Comparison of ENCODE assay signal across 13 cellular contexts in the genomic region with DNA sequence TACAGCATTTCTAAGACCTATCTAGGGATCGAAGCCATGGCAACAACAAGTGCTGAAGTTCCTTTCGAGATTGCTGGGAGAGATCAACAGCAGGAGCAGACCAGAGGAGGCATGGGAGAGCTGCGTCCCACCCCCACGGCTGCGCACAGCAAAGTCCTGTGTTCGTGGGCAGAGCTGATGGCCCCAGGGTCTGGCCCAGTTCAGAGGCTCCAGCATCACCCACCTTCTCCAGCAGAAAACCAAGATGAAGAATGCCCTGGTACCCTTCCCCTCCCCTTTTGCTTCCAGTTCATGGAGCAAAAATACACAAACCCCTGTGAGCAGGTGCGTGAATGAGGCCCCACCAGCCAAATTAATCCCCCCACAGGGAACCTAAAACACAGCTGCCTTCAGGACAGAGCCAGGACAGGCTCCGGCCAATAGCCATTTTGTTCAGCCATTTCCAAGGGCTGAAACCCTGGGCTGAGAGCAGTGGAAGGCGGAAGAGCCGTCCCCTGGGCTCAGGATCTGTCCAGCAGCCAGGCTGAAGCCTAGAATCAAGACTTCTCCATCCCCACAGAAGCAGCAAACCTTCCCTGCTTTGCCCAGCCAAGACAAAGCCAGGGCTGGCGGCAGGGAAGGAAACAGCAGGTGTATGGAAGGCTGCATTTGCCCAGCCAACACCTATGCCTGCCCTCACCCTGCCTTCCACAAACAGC.
DNase-seq lines count a peak whose midpoint lies in the region; ATAC-seq and TF ChIP-seq lines count a peak whose summit lies in the region.
"Had no signal": no experiment of that assay in that cellular context is flagged by ENCODE, and none has a peak within 500 bp of the region (broad histone marks: within the 10 kb centered on the region; RNA-seq: fewer than 3 reads in every experiment).

No MANE protein-coding gene starts in this region.

- H3K14ac ChIP-seq in H9 (ENCODE audit: insufficient read depth, low read length), result no peak overlapping the region

- H4K20me1 ChIP-seq in BLaER1 (no peaks in the 10 kb centered on the region), H9 (ENCODE audit: control insufficient read depth, insufficient read depth, insufficient read length) (no peaks in the 10 kb centered on the region), MM.1S (ENCODE audit: insufficient read depth, low read length) (no peaks in the 10 kb centered on the region)

- H3K27me3 Mint-ChIP-seq in H9 (ENCODE audit: low read depth) (no peaks in the 10 kb centered on the region; the same call in 1 of the 2 replicates), natural killer cell (ENCODE audit: low read depth in 2 of 2) (no peaks in the 10 kb centered on the region)
- H3K27me3 Mint-ChIP-seq in activated naive CD8-positive, alpha-beta T cell treated with anti-CD3 and anti-CD28 coated beads, Interleukin-2, amount 50 U/mL, for 24 hours, result no peaks in the 10 kb centered on the region
- H3K27me3 Mint-ChIP-seq in T-helper 2 cell treated with Interferon-gamma antibody and Interleukin-4, amounts not matched to agents 5 μg/mL and 100 μg/mL, for 36 hours (ENCODE audit: low read depth), result no peaks in the 10 kb centered on the region

- no peak overlapping the region for H2BK5ac ChIP-seq in H9 (ENCODE audit: insufficient read length, low read length)

- H3K79me2 ChIP-seq in H9 (ENCODE audit: insufficient read depth, low read length), result no peaks in the 10 kb centered on the region
- no peaks in the 10 kb centered on the region for H3K79me2 ChIP-seq in MM.1S (ENCODE audit: low read length)

- H3K4me3 ChIP-seq in BLaER1, result no peak overlapping the region
- no peak overlapping the region for H3K4me3 ChIP-seq in testis
- H3K4me3 ChIP-seq in breast epithelium, result no peak overlapping the region
- H3K4me3 ChIP-seq in MM.1S (ENCODE audit: low read length), result no peak overlapping the region
- H3K4me3 ChIP-seq: colonic mucosa had no signal

- no peak overlapping the region for H4K91ac ChIP-seq in H9 (ENCODE audit: insufficient read length, low read depth, low read length)

- no peak overlapping the region for H3K18ac ChIP-seq in H9 (ENCODE audit: insufficient read length, low read depth, low read length)

- H3K9me3 ChIP-seq in BLaER1 (peaks cover 7% of the 10 kb centered on the region; the same call in 1 of the 2 replicates), H9 (ENCODE audit: control insufficient read depth, low read depth, low read length) (no peaks in the 10 kb centered on the region), testis (no peaks in the 10 kb centered on the region), breast epithelium (no peaks in the 10 kb centered on the region), MM.1S (replicated peaks; ENCODE audit: insufficient read depth, low read length) (no peaks in the 10 kb centered on the region)
- H3K9me3 ChIP-seq: colonic mucosa had no signal

- H3K23me2 ChIP-seq in H9 (ENCODE audit: insufficient read length, low read depth, low read length, poor library complexity, severe bottlenecking), result no peaks in the 10 kb centered on the region

- intact Hi-C loops in natural killer cell (cut with micrococcal nuclease) (no loop called here), testis (cut with DNase I; ENCODE audit: low total_unique reads) (no loop called here), breast epithelium (cut with DNase I; ENCODE audit: low total_unique reads) (no loop called here)

- no peak overlapping the region for H2BK12ac ChIP-seq in H9 (ENCODE audit: insufficient read length, low read depth, low read length)

- no peaks in the 10 kb centered on the region for H3K27me3 ChIP-seq in BLaER1
- no peaks in the 10 kb centered on the region for H3K27me3 ChIP-seq in H9 (ENCODE audit: insufficient read depth, low read length)
- H3K27me3 ChIP-seq in testis, result no peaks in the 10 kb centered on the region
- H3K27me3 ChIP-seq in breast epithelium, result no peaks in the 10 kb centered on the region
- no peaks in the 10 kb centered on the region for H3K27me3 ChIP-seq in MM.1S (replicated peaks; ENCODE audit: insufficient read depth, low read length)
- H3K27me3 ChIP-seq: colonic mucosa had no signal

- H3K4me2 ChIP-seq in BLaER1, result peak overlapping the region; percentile 87
- H3K4me2 ChIP-seq in H9 (ENCODE audit: insufficient read depth, insufficient read length, low read length), result no peak overlapping the region
- H3K4me2 ChIP-seq in MM.1S (ENCODE audit: low read depth, low read length), result no peak overlapping the region

- no peak for DNase-seq in H9
- no peak for DNase-seq in activated naive CD8-positive, alpha-beta T cell treated with anti-CD3 and anti-CD28 coated beads, Interleukin-2, amount 50 U/mL, for 24 hours
- DNase-seq in natural killer cell, result no peak
- DNase-seq in testis, result no peak
- DNase-seq in T-helper 2 cell treated with Interferon-gamma antibody and Interleukin-4, amounts not matched to agents 5 μg/mL and 100 μg/mL, for 36 hours (ENCODE audit: low spot score), result no peak
- no peak for DNase-seq in breast epithelium (ENCODE audit: low spot score in 2 of 2)
- DNase-seq in MM.1S, result no peak
- DNase-seq: colonic mucosa, head of caudate nucleus, NCI-H2171, Right ventricle myocardium superior, small intestine had no signal

- H4K5ac ChIP-seq in H9 (ENCODE audit: insufficient read length, low read depth, low read length), result no peak overlapping the region

- H3K9me3 Mint-ChIP-seq in H9 (no peaks in the 10 kb centered on the region), natural killer cell (no peaks in the 10 kb centered on the region)
- H3K9me3 Mint-ChIP-seq in activated naive CD8-positive, alpha-beta T cell treated with anti-CD3 and anti-CD28 coated beads, Interleukin-2, amount 50 U/mL, for 24 hours, result no peaks in the 10 kb centered on the region
- H3K9me3 Mint-ChIP-seq in T-helper 2 cell treated with Interferon-gamma antibody and Interleukin-4, amounts not matched to agents 5 μg/mL and 100 μg/mL, for 36 hours, result no peaks in the 10 kb centered on the region

- H2BK15ac ChIP-seq in H9 (ENCODE audit: low read depth, low read length), result no peak overlapping the region

- WGBS in H9 (ENCODE audit: extremely low coverage, insufficient read length, low lambda C conversion rate), result no CpG with 5 or more reads among the region's 11 CpGs
- 78 to 82% methylated on average over 10 to 11 of the region's 11 CpGs for WGBS in testis, 2 donors

- no peak overlapping the region for H3T11ph ChIP-seq in H9 (ENCODE audit: low read length)

- H3K79me1 ChIP-seq in H9 (ENCODE audit: insufficient read depth, low read depth, low read length, poor library complexity, severe bottlenecking), result no peaks in the 10 kb centered on the region

- H3K27ac ChIP-seq in BLaER1, result peak overlapping the region; percentile 85
- no peak overlapping the region for H3K27ac ChIP-seq in H9 (ENCODE audit: insufficient read length, low read depth, low read length)
- H3K27ac ChIP-seq in testis, result no peak overlapping the region
- peak overlapping the region in 1 of 2 donors; percentile 32 for H3K27ac ChIP-seq in breast epithelium
- no peak overlapping the region for H3K27ac ChIP-seq in MM.1S (ENCODE audit: low read length)
- H3K27ac ChIP-seq: colonic mucosa had no signal

- H3K4me1 ChIP-seq in BLaER1, result peaks cover 89% of the 10 kb centered on the region
- no peaks in the 10 kb centered on the region for H3K4me1 ChIP-seq in H9 (ENCODE audit: insufficient read depth, low read length)
- peaks cover 15% of the 10 kb centered on the region for H3K4me1 ChIP-seq in testis
- no peaks in the 10 kb centered on the region for H3K4me1 ChIP-seq in breast epithelium
- H3K4me1 ChIP-seq in MM.1S (ENCODE audit: low read length), result no peaks in the 10 kb centered on the region
- H3K4me1 ChIP-seq: colonic mucosa had no signal

- H3K4me3 Mint-ChIP-seq in H9, result no peak overlapping the region
- no peak overlapping the region for H3K4me3 Mint-ChIP-seq in activated naive CD8-positive, alpha-beta T cell treated with anti-CD3 and anti-CD28 coated beads, Interleukin-2, amount 50 U/mL, for 24 hours
- H3K4me3 Mint-ChIP-seq in natural killer cell, result peak overlapping the region; percentile 66
- no peak overlapping the region for H3K4me3 Mint-ChIP-seq in T-helper 2 cell treated with Interferon-gamma antibody and Interleukin-4, amounts not matched to agents 5 μg/mL and 100 μg/mL, for 36 hours

- no peak overlapping the region for H3K23ac ChIP-seq in H9 (ENCODE audit: insufficient read length, low read depth, low read length)

- no peak for TF ChIP-seq CTCF in H9 (conservative IDR thresholded peaks at IDR 0.05)
- no peak for TF ChIP-seq CTCF in natural killer cell (IDR thresholded peaks at IDR 0.05)
- TF ChIP-seq CTCF in testis (IDR thresholded peaks at IDR 0.05), result no peak
- no peak for TF ChIP-seq CTCF in breast epithelium (IDR thresholded peaks at IDR 0.05)
- no peak for TF ChIP-seq CTCF in MM.1S (IDR thresholded peaks at IDR 0.05; ENCODE audit: low read length)

- H3F3A ChIP-seq in MM.1S (ENCODE audit: insufficient read depth, low read length), result no peaks in the 10 kb centered on the region

- no peaks in the 10 kb centered on the region for H3K9me2 ChIP-seq in MM.1S (replicated peaks; ENCODE audit: insufficient read depth, low read length)

- H2AK5ac ChIP-seq in H9 (ENCODE audit: insufficient read length, low read length), result no peak overlapping the region

- H3K9ac ChIP-seq in BLaER1 (no peak overlapping the region), H9 (ENCODE audit: extremely low read depth, insufficient read length, low read length) (no peak overlapping the region), MM.1S (ENCODE audit: low read length) (no peak overlapping the region)

- no peak overlapping the region for H2BK20ac ChIP-seq in H9 (ENCODE audit: low read depth, low read length, poor library complexity, severe bottlenecking)

- peak overlapping the region; percentile 6 for H4K8ac ChIP-seq in H9 (replicated peaks; ENCODE audit: insufficient read length, low read depth, low read length)

- H3K27ac Mint-ChIP-seq in H9, result no peak overlapping the region
- H3K27ac Mint-ChIP-seq in activated naive CD8-positive, alpha-beta T cell treated with anti-CD3 and anti-CD28 coated beads, Interleukin-2, amount 50 U/mL, for 24 hours, result peak overlapping the region; percentile 47
- H3K27ac Mint-ChIP-seq in natural killer cell, result peak overlapping the region; percentile 91 to 95
- no peak overlapping the region for H3K27ac Mint-ChIP-seq in T-helper 2 cell treated with Interferon-gamma antibody and Interleukin-4, amounts not matched to agents 5 μg/mL and 100 μg/mL, for 36 hours

- no peak overlapping the region for H3K4ac ChIP-seq in H9 (ENCODE audit: low read depth, low read length)

- H3K36me3 ChIP-seq in BLaER1 (no peaks in the 10 kb centered on the region), testis (ENCODE audit: low read depth, missing control alignments) (no peaks in the 10 kb centered on the region), breast epithelium (no peaks in the 10 kb centered on the region), MM.1S (replicated peaks; ENCODE audit: insufficient read depth, low read length) (no peaks in the 10 kb centered on the region)
- H3K36me3 ChIP-seq: colonic mucosa had no signal

- H2AFZ ChIP-seq in H9 (ENCODE audit: low read length) (no peak overlapping the region), MM.1S (ENCODE audit: low read length) (no peak overlapping the region)

- no peak overlapping the region for H2BK120ac ChIP-seq in H9 (ENCODE audit: low read depth, low read length, poor library complexity, severe bottlenecking)

- TF ChIP-seq POLR2A in testis (IDR thresholded peaks at IDR 0.05) (no peak), breast epithelium (IDR thresholded peaks at IDR 0.05) (no peak)

- no peak overlapping the region for H3K56ac ChIP-seq in H9 (ENCODE audit: insufficient read length, low read depth, low read length)

- H3K36me3 Mint-ChIP-seq in H9 (ENCODE audit: insufficient read depth in 1 of 3, low read depth in 3 of 3) (peaks cover 0 to 5% (median 0%) of the 10 kb centered on the region in 3 experiments; a peak in 2 of 7 replicates), natural killer cell (peaks cover 7% of the 10 kb centered on the region)
- H3K36me3 Mint-ChIP-seq in activated naive CD8-positive, alpha-beta T cell treated with anti-CD3 and anti-CD28 coated beads, Interleukin-2, amount 50 U/mL, for 24 hours (ENCODE audit: low read depth), result peaks cover 45% of the 10 kb centered on the region
- H3K36me3 Mint-ChIP-seq in T-helper 2 cell treated with Interferon-gamma antibody and Interleukin-4, amounts not matched to agents 5 μg/mL and 100 μg/mL, for 36 hours (ENCODE audit: low read depth), result peaks cover 34% of the 10 kb centered on the region

- no peak for ATAC-seq in activated naive CD8-positive, alpha-beta T cell treated with anti-CD3 and anti-CD28 coated beads, Interleukin-2, amount 50 U/mL, for 24 hours
- ATAC-seq in natural killer cell, result no peak

- H3K4me1 Mint-ChIP-seq in H9 (peaks cover 11 to 31% of the 10 kb centered on the region in 2 experiments), natural killer cell (peaks cover 92 to 99% of the 10 kb centered on the region in 2 donors)
- peaks cover 63% of the 10 kb centered on the region for H3K4me1 Mint-ChIP-seq in activated naive CD8-positive, alpha-beta T cell treated with anti-CD3 and anti-CD28 coated beads, Interleukin-2, amount 50 U/mL, for 24 hours
- H3K4me1 Mint-ChIP-seq in T-helper 2 cell treated with Interferon-gamma antibody and Interleukin-4, amounts not matched to agents 5 μg/mL and 100 μg/mL, for 36 hours (ENCODE audit: low read depth), result peaks cover 25% of the 10 kb centered on the region

Comparison
In these comparisons a context has a peak if more than half of its experiments do, and no peak if none do; other contexts are left out.
1. H3K27ac Mint-ChIP-seq: peak in activated naive CD8-positive, alpha-beta T cell treated with anti-CD3 and anti-CD28 coated beads, Interleukin-2, amount 50 U/mL, for 24 hours (single experiment) and natural killer cell (2 of 2); none in H9 (0 of 3) and T-helper 2 cell treated with Interferon-gamma antibody and Interleukin-4, amounts not matched to agents 5 μg/mL and 100 μg/mL, for 36 hours (single experiment).